In genomic region chr16:52976539-52977167, GRCh38 we compare ENCODE assay signal across 8 cellular contexts.
DNase-seq lines count a peak whose midpoint lies in the region; ATAC-seq and TF ChIP-seq lines count a peak whose summit lies in the region.

No MANE protein-coding gene starts in this region.

- H3K4me1 Mint-ChIP-seq in CD14-positive monocyte (no peaks in the 10 kb centered on the region), endothelial cell (ENCODE audit: unreplicated experiment) (no peaks in the 10 kb centered on the region)

- H3K27me3 ChIP-seq in Panc1 (ENCODE audit: control insufficient read depth, insufficient read depth, low read length) = no peaks in the 10 kb centered on the region
- no peaks in the 10 kb centered on the region for H3K27me3 ChIP-seq in suprapubic skin

- intact Hi-C loops in Panc1 (cut with micrococcal nuclease; ENCODE audit: unreplicated experiment) (no loop called here), left ventricle myocardium superior (cut with micrococcal nuclease) (no loop called here), CD14-positive monocyte (cut with micrococcal nuclease) (no loop called here)

- in situ Hi-C loops in Panc1 (cut with HindIII; ENCODE audit: low pct_unique_long_range_greater_than_20kb, low sequenced_read_pairs) = no loop called here

- CTCF ChIA-PET in Panc1 (lab: Charles Lee) = no interaction called here

- no peaks in the 10 kb centered on the region for H3K9me3 Mint-ChIP-seq in CD14-positive monocyte
- no peaks in the 10 kb centered on the region for H3K9me3 Mint-ChIP-seq in endothelial cell (ENCODE audit: unreplicated experiment)

- peak; percentile 56 for ATAC-seq in GM21786 (IDR thresholded peaks at IDR 0.05; ENCODE audit: unreplicated experiment)
- ATAC-seq in Panc1 = no peak
- ATAC-seq in left ventricle myocardium superior = peak; percentile 43

- DNase-seq in GM04504 (ENCODE audit: low read depth) (peak; percentile 3), Panc1 (ENCODE audit: low read depth, low spot score) (no peak), left ventricle myocardium superior (no peak), suprapubic skin (ENCODE audit: low spot score in 2 of 2) (no peak), superior temporal gyrus (ENCODE audit: extremely low spot score) (no peak), CD14-positive monocyte (ENCODE audit: low spot score) (no peak), endothelial cell (ENCODE audit: low spot score) (no peak)

- H3K9me3 ChIP-seq in Panc1 (ENCODE audit: control insufficient read depth, insufficient read depth, low read depth, low read length) = no peaks in the 10 kb centered on the region
- no peaks in the 10 kb centered on the region for H3K9me3 ChIP-seq in suprapubic skin

- POLR2A ChIA-PET in Panc1 (lab: Charles Lee) = no interaction called here

- H3K36me3 ChIP-seq in Panc1 (ENCODE audit: control insufficient read depth, insufficient read depth, low read length) (no peaks in the 10 kb centered on the region), suprapubic skin (no peaks in the 10 kb centered on the region)

- TF ChIP-seq EP300 in suprapubic skin (IDR thresholded peaks at IDR 0.05) = no peak

- H3K27ac ChIP-seq in Panc1 (ENCODE audit: low read length) (no peak overlapping the region), suprapubic skin (no peak overlapping the region)

- peaks cover 3 to 6% (median 4%) of the 10 kb centered on the region in 3 donors for H3K27me3 Mint-ChIP-seq in CD14-positive monocyte (ENCODE audit: low read depth in 3 of 3)
- peaks cover 3% of the 10 kb centered on the region for H3K27me3 Mint-ChIP-seq in endothelial cell (ENCODE audit: unreplicated experiment)

- BruUV-seq in Panc1 (replicated peaks; lab: Mats Ljungman, UMichigan) = no TSS peak

- no peak for TF ChIP-seq POLR2A in suprapubic skin (IDR thresholded peaks at IDR 0.05)

- no peaks in the 10 kb centered on the region for H3K36me3 Mint-ChIP-seq in CD14-positive monocyte
- no peaks in the 10 kb centered on the region for H3K36me3 Mint-ChIP-seq in endothelial cell (ENCODE audit: low read depth, unreplicated experiment)

- H3K4me3 ChIP-seq in Panc1 (ENCODE audit: low read depth in 2 of 2, low read length in 2 of 2) (no peak overlapping the region), suprapubic skin (no peak overlapping the region)

- H3K27ac Mint-ChIP-seq in CD14-positive monocyte (no peak overlapping the region), endothelial cell (ENCODE audit: unreplicated experiment) (no peak overlapping the region)

- TF ChIP-seq CTCF in Panc1 (IDR thresholded peaks at IDR 0.05) (peak; percentile 32), suprapubic skin (IDR thresholded peaks at IDR 0.05) (no peak), CD14-positive monocyte (IDR thresholded peaks at IDR 0.05) (no peak), endothelial cell (IDR thresholded peaks at IDR 0.05; ENCODE audit: unreplicated experiment) (no peak)

- H3K4me1 ChIP-seq in Panc1 (ENCODE audit: control insufficient read depth, insufficient read depth, low read length) (no peaks in the 10 kb centered on the region), suprapubic skin (no peaks in the 10 kb centered on the region)

- no peak overlapping the region for H3K4me3 Mint-ChIP-seq in CD14-positive monocyte
- no peak overlapping the region for H3K4me3 Mint-ChIP-seq in endothelial cell (ENCODE audit: unreplicated experiment)
